Comparison of ENCODE assay signal across 20 cellular contexts in the genomic region with DNA sequence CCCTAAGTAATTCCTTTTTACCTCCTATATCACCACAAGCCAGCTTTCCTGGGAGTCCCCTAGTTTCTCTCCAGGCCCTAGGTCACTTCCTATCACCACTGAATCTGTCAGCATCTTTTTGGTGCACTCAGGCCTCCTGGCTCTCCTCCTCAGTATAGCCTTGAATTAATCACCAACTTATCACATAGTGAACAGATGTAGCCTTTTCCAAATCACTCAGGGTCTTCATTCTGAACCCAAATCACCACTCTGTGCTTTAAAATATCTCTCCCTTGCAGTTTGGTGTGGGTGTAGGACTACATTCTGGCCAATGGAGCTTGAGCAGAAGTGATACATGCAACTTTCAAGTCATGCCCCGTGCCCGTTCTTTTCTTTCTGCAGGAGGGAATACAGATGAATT. TPM values are rescaled to one million over a fixed set of nuclear protein-coding genes. Genes with fewer than 3 reads are reported as not detected.
A peak's percentile ranks its signal among the peaks of the same experiment; 100 is the strongest.
DNase-seq lines count a peak whose midpoint lies in the region; ATAC-seq and TF ChIP-seq lines count a peak whose summit lies in the region.
"Had no signal": no experiment of that assay in that cellular context is flagged by ENCODE, and none has a peak within 500 bp of the region (broad histone marks: within the 10 kb centered on the region; RNA-seq: fewer than 3 reads in every experiment).

No MANE protein-coding gene starts in this region.

- no peaks in the 10 kb centered on the region for H3K9me3 Mint-ChIP-seq in activated naive CD4-positive, alpha-beta T cell treated with anti-CD3 and anti-CD28 coated beads, Interleukin-2, amount 50 U/mL, for 24 hours
- H3K9me3 Mint-ChIP-seq in activated naive CD8-positive, alpha-beta T cell treated with anti-CD3 and anti-CD28 coated beads, Interleukin-2, amount 10 ng/mL, durations not matched to agents 7 days and 5 days = peaks cover 2% of the 10 kb centered on the region
- H3K9me3 Mint-ChIP-seq in osteocyte (ENCODE audit: unreplicated experiment) = no peaks in the 10 kb centered on the region

- no peak overlapping the region for H3K14ac ChIP-seq in trophoblast cell (ENCODE audit: low read length)

- no peak overlapping the region for H4K12ac ChIP-seq in trophoblast cell (ENCODE audit: low read depth, low read length)

- H3K36me3 ChIP-seq in KOPT-K1 (ENCODE audit: insufficient read depth, low read length) = no peaks in the 10 kb centered on the region
- H3K36me3 ChIP-seq in stomach = no peaks in the 10 kb centered on the region
- H3K36me3 ChIP-seq in trophoblast cell (ENCODE audit: control insufficient read depth in 1 of 2, insufficient read depth in 2 of 2, low read length in 2 of 2) = no peaks in the 10 kb centered on the region
- H3K36me3 ChIP-seq: heart left ventricle had no signal

- H3K79me1 ChIP-seq in trophoblast cell (ENCODE audit: low read length) = no peaks in the 10 kb centered on the region

- H2BK12ac ChIP-seq in trophoblast cell (ENCODE audit: low read length) = no peak overlapping the region

- H3K27ac Mint-ChIP-seq in activated naive CD4-positive, alpha-beta T cell treated with anti-CD3 and anti-CD28 coated beads, Interleukin-2, amount 50 U/mL, for 24 hours = peak overlapping the region; percentile 57
- H3K27ac Mint-ChIP-seq in activated naive CD8-positive, alpha-beta T cell treated with anti-CD3 and anti-CD28 coated beads, Interleukin-2, amount 10 ng/mL, durations not matched to agents 7 days and 5 days = peak overlapping the region; percentile 98
- H3K27ac Mint-ChIP-seq in osteocyte (ENCODE audit: unreplicated experiment) = peak overlapping the region; percentile 75
- H3K27ac Mint-ChIP-seq: activated T-helper 1 cell treated with anti-CD3 and anti-CD28 coated beads, Interleukin-12 subunit alpha, Interleukin-12 subunit beta, Interleukin-2, Interleukin-4 antibody, amounts not matched to agents 30 ng/mL and 10 ng/mL and 1 ng/mL, durations not matched to agents 14 hours and 24 hours and 36 hours had no signal

- H3K9me3 ChIP-seq in KOPT-K1 (ENCODE audit: insufficient read depth, low read length, poor library complexity, severe bottlenecking) = peaks cover 7% of the 10 kb centered on the region
- H3K9me3 ChIP-seq in stomach = no peaks in the 10 kb centered on the region
- peaks cover 1% of the 10 kb centered on the region for H3K9me3 ChIP-seq in trophoblast cell (ENCODE audit: insufficient read depth, low read depth, low read length)

- no peak overlapping the region for H3K23ac ChIP-seq in trophoblast cell (ENCODE audit: low read length)

- H3K27me3 ChIP-seq in stomach (no peaks in the 10 kb centered on the region), trophoblast cell (ENCODE audit: insufficient read depth, low read length) (no peaks in the 10 kb centered on the region)
- H3K27me3 ChIP-seq: heart left ventricle had no signal

- H3K4me2 ChIP-seq in trophoblast cell (ENCODE audit: low read length) = no peak overlapping the region

- H2BK5ac ChIP-seq in trophoblast cell (ENCODE audit: low read depth, low read length, poor library complexity) = no peak overlapping the region

- no peak for TF ChIP-seq POLR2A in stomach (IDR thresholded peaks at IDR 0.05)

- H3K4me1 Mint-ChIP-seq in activated naive CD4-positive, alpha-beta T cell treated with anti-CD3 and anti-CD28 coated beads, Interleukin-2, amount 50 U/mL, for 24 hours = peaks cover 32% of the 10 kb centered on the region
- peaks cover 33% of the 10 kb centered on the region for H3K4me1 Mint-ChIP-seq in activated naive CD8-positive, alpha-beta T cell treated with anti-CD3 and anti-CD28 coated beads, Interleukin-2, amount 10 ng/mL, durations not matched to agents 7 days and 5 days
- H3K4me1 Mint-ChIP-seq in osteocyte (ENCODE audit: unreplicated experiment) = peaks cover 15% of the 10 kb centered on the region

- peaks cover 7% of the 10 kb centered on the region for H3K36me3 Mint-ChIP-seq in activated naive CD4-positive, alpha-beta T cell treated with anti-CD3 and anti-CD28 coated beads, Interleukin-2, amount 50 U/mL, for 24 hours
- H3K36me3 Mint-ChIP-seq in activated naive CD8-positive, alpha-beta T cell treated with anti-CD3 and anti-CD28 coated beads, Interleukin-2, amount 10 ng/mL, durations not matched to agents 7 days and 5 days = peaks cover 9% of the 10 kb centered on the region
- H3K36me3 Mint-ChIP-seq in osteocyte (ENCODE audit: unreplicated experiment) = no peaks in the 10 kb centered on the region
- H3K36me3 Mint-ChIP-seq: stimulated activated effector memory CD8-positive, alpha-beta T cell treated with anti-CD3 and anti-CD28 coated beads, Interleukin-12 subunit alpha, Interleukin-12 subunit beta, amount 100 ng/mL, for 72 hours had no signal

- no peak overlapping the region for H2AK5ac ChIP-seq in trophoblast cell (ENCODE audit: low read length)

- no peak overlapping the region for H2AFZ ChIP-seq in trophoblast cell (ENCODE audit: insufficient read depth, low read length, poor library complexity)

- H3K4me3 ChIP-seq in stomach (no peak overlapping the region), trophoblast cell (ENCODE audit: low read depth, low read length) (no peak overlapping the region)

- POLR2A ChIA-PET in activated naive CD8-positive, alpha-beta T cell treated with anti-CD3 and anti-CD28 coated beads, Interleukin-2, amount 10 ng/mL, durations not matched to agents 7 days and 5 days (lab: Charles Lee) = interaction anchor here (0.6 to 1.0 kb wide), 2 partner anchors 45 to 211 kb away, joined by 3 to 8 read pairs; a partner anchor contains a TSS

- no peak for DNase-seq in activated naive CD4-positive, alpha-beta T cell (lab: John Stamatoyannopoulos, UW)
- DNase-seq in activated naive CD8-positive, alpha-beta T cell treated with anti-CD3 and anti-CD28 coated beads, Interleukin-2, amount 10 ng/mL, durations not matched to agents 7 days and 5 days = no peak
- DNase-seq in osteocyte (ENCODE audit: extremely low spot score, unreplicated experiment) = no peak
- DNase-seq in NCI-H1417 treated with DMSO at 0.1 percent for 48 hours (lab: John Stamatoyannopoulos, UW) = no peak
- DNase-seq in stomach = no peak
- DNase-seq in trophoblast cell = no peak
- DNase-seq: activated CD4-positive, alpha-beta T cell treated with anti-CD3 and anti-CD28 coated beads for 1 hour; DND-41; heart left ventricle; left cardiac atrium; NCI-H1092 treated with DMSO at 0.1 percent for 48 hours; NCI-H2029; NCI-H226; occipital lobe; small intestine had no signal

- H3K4me3 Mint-ChIP-seq in activated naive CD4-positive, alpha-beta T cell treated with anti-CD3 and anti-CD28 coated beads, Interleukin-2, amount 50 U/mL, for 24 hours = peak overlapping the region; percentile 67
- peak overlapping the region; percentile 82 for H3K4me3 Mint-ChIP-seq in activated naive CD8-positive, alpha-beta T cell treated with anti-CD3 and anti-CD28 coated beads, Interleukin-2, amount 10 ng/mL, durations not matched to agents 7 days and 5 days
- H3K4me3 Mint-ChIP-seq in osteocyte (ENCODE audit: unreplicated experiment) = no peak overlapping the region
- H3K4me3 Mint-ChIP-seq: activated T-helper 1 cell treated with anti-CD3 and anti-CD28 coated beads, Interleukin-12 subunit alpha, Interleukin-12 subunit beta, Interleukin-2, Interleukin-4 antibody, amounts not matched to agents 30 ng/mL and 10 ng/mL and 1 ng/mL, durations not matched to agents 14 hours and 24 hours and 36 hours had no signal

- H4K91ac ChIP-seq in trophoblast cell (ENCODE audit: low read depth, low read length) = no peak overlapping the region

- H4K8ac ChIP-seq in trophoblast cell (ENCODE audit: low read depth, low read length) = no peak overlapping the region

- H3K9ac ChIP-seq in trophoblast cell (ENCODE audit: low read length) = no peak overlapping the region

- H3K18ac ChIP-seq in trophoblast cell (ENCODE audit: low read length) = no peak overlapping the region

- H3K4ac ChIP-seq in trophoblast cell (ENCODE audit: low read depth, low read length) = no peak overlapping the region

- TF ChIP-seq EP300 in stomach (IDR thresholded peaks at IDR 0.05) = no peak

- 90 to 97% (median 94%) methylated on average over 2 of the region's 2 CpGs for WGBS in stomach, 5 donors
- no CpG with 5 or more reads among the region's 2 CpGs for WGBS in trophoblast cell (ENCODE audit: extremely low coverage, insufficient coverage, insufficient read length)

- no peak for ATAC-seq in activated naive CD8-positive, alpha-beta T cell treated with anti-CD3 and anti-CD28 coated beads, Interleukin-2, amount 10 ng/mL, durations not matched to agents 7 days and 5 days (ENCODE audit: low read depth)
- ATAC-seq: heart left ventricle had no signal

- intact Hi-C loops in stomach (cut with DNase I; ENCODE audit: low total_unique reads) = no loop called here

- H3K4me1 ChIP-seq in stomach (peaks cover 0 to 8% (median 2%) of the 10 kb centered on the region in 4 donors), trophoblast cell (ENCODE audit: control insufficient read depth in 1 of 2, insufficient read depth in 2 of 2, low read length in 2 of 2) (peaks cover 0 to 3% of the 10 kb centered on the region in 2 experiments)

- no peaks in the 10 kb centered on the region for H3K79me2 ChIP-seq in trophoblast cell (ENCODE audit: control insufficient read depth, insufficient read depth, low read length, poor library complexity)

- H3K27me3 Mint-ChIP-seq in activated naive CD4-positive, alpha-beta T cell treated with anti-CD3 and anti-CD28 coated beads, Interleukin-2, amount 50 U/mL, for 24 hours = peaks cover 4% of the 10 kb centered on the region
- no peaks in the 10 kb centered on the region for H3K27me3 Mint-ChIP-seq in activated naive CD8-positive, alpha-beta T cell treated with anti-CD3 and anti-CD28 coated beads, Interleukin-2, amount 10 ng/mL, durations not matched to agents 7 days and 5 days
- no peaks in the 10 kb centered on the region for H3K27me3 Mint-ChIP-seq in osteocyte (ENCODE audit: unreplicated experiment)

- H3K27ac ChIP-seq in KOPT-K1 (ENCODE audit: low read depth, low read length, poor library complexity, severe bottlenecking) (peak overlapping the region; percentile 39), stomach (no peak overlapping the region), trophoblast cell (ENCODE audit: low read depth, low read length) (no peak overlapping the region)
- H3K27ac ChIP-seq: epithelial cell of prostate, heart left ventricle had no signal

- TF ChIP-seq CTCF in osteocyte (IDR thresholded peaks at IDR 0.05) (no peak), stomach (IDR thresholded peaks at IDR 0.05) (no peak)

- no peak overlapping the region for H2BK120ac ChIP-seq in trophoblast cell (ENCODE audit: insufficient read depth, low read length, poor library complexity)

RNA-seq across cellular contexts. Expression of a gene that starts 29.6 kb away (rescaled TPM):
- total RNA-seq in activated naive CD8-positive, alpha-beta T cell treated with anti-CD3 and anti-CD28 coated beads, Interleukin-2, amount 10 ng/mL, durations not matched to agents 7 days and 5 days = under 1 TPM in 1 of 2 experiments, not detected in 1; 0.25 TPM
- total RNA-seq in osteocyte (38.5 and 38.7 TPM in 2 replicates), stomach (100 to 1,000 TPM in 3 of 5 donors, 10 to 100 TPM in 2; 29.0 to 189 (median 107) TPM)
- 10 to 100 TPM; 14.4 to 25.2 (median 14.9) TPM for polyA plus RNA-seq in stomach
- 2.3 and 2.5 TPM in 2 replicates for polyA plus RNA-seq in trophoblast cell (2013)

Comparison
In these comparisons a context has a peak if more than half of its experiments do, and no peak if none do; other contexts are left out.
1. RNA of a gene that starts 29.6 kb away (total RNA-seq): 29.0 to 189 TPM in stomach and 38.5 to 38.7 TPM in osteocyte; 0.25 TPM in activated naive CD8-positive, alpha-beta T cell treated with anti-CD3 and anti-CD28 coated beads, Interleukin-2, amount 10 ng/mL, durations not matched to agents 7 days and 5 days; every median in the first group is over 10 times any median in the second.
2. Peak in every context shown above with its lines, with median percentiles within 50 percentile points of each other: H3K27ac Mint-ChIP-seq.